In the genomic region with DNA sequence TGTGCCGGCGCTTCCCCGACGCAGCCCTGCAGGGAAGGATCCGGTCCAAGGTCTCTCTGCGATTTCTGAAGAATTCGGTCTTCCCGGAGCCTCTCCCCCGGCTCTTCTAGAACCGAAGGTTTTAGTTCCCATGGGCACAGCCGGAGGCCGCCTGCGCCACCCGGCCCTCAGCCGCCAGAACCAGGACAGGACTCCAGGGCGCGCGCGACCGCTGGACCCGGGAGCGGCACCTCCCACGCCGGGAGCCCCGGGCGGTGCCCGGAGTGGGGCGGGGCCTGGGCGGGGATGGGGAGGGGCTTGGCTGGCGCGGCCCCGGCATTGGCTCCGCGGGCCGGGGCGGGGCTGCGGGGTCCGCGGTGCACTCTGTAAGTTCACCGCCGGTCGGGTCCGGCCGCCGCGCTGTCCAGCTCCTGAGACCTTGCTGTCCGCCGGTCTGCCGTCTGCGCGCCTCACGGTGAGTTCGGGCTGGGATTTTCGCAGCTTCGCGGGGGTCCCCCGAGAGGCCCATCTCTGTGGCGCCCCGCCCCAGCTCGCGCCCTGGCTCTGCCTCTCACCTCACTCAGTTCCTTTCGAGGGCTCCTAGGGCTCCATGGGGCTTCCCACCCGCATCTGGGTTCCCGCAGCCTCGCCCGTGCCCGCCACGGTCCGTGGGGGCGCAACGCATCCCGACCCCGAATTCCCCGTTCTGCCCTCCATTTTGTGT, we compare ENCODE assay signal across 8 cellular contexts. TPM values are rescaled to one million over a fixed set of nuclear protein-coding genes. Genes with fewer than 3 reads are reported as not detected.
A peak's percentile ranks its signal among the peaks of the same experiment; 100 is the strongest.
DNase-seq lines count a peak whose midpoint lies in the region; ATAC-seq and TF ChIP-seq lines count a peak whose summit lies in the region.

A gene with protein sequence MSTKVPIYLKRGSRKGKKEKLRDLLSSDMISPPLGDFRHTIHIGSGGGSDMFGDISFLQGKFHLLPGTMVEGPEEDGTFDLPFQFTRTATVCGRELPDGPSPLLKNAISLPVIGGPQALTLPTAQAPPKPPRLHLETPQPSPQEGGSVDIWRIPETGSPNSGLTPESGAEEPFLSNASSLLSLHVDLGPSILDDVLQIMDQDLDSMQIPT (plus strand): TSS at position 366 of the 703 bp plus-strand sequence. CDS start 6,033 bp downstream, outside the sequence.

- peaks cover 15% of the 10 kb centered on the region for H3K27me3 ChIP-seq in NT2/D1 (ENCODE audit: insufficient read depth, insufficient read length)

- intact Hi-C loops in mucosa of descending colon (cut with DNase I, micrococcal nuclease), result loop anchor here in 1 of 2 donors (2.0 kb wide), 1 partner anchor 40 kb away; no protein-coding TSS in a partner anchor

- DNase-seq in AG08396 (ENCODE audit: low spot score) (peak; percentile 94), NT2/D1 (ENCODE audit: low read depth, low spot score) (peak; percentile 77), activated T-cell treated with anti-CD3 and anti-CD28 coated beads for 4 hours (peak; percentile 68), epithelial cell of prostate (ENCODE audit: low read depth, low spot score) (no peak), mucosa of descending colon (peak; percentile 90 to 96 (median 91))
- DNase-seq in stimulated activated CD8-positive, alpha-beta memory T cell treated with anti-CD3 and anti-CD28 coated beads, Interleukin-4, amount 100 ng/mL, for 1 hour (ENCODE audit: low read depth in 2 of 2, low spot score in 1 of 2), result peak; percentile 44 to 66

- no peaks in the 10 kb centered on the region for H3K9me3 ChIP-seq in NT2/D1 (ENCODE audit: insufficient read depth, low read length)
- no peaks in the 10 kb centered on the region for H3K9me3 ChIP-seq in mucosa of descending colon

- peak within 1 kb of the TSS; percentile 91 for H3K27ac ChIP-seq in epithelial cell of prostate

- H3K36me3 ChIP-seq in NT2/D1 (ENCODE audit: insufficient read depth, insufficient read length, low read length) (peaks cover 15% of the 10 kb centered on the region), mucosa of descending colon (ENCODE audit: low read depth) (no peaks in the 10 kb centered on the region)

- peak within 1 kb of the TSS; percentile 96 for H3K4me3 ChIP-seq in NT2/D1 (ENCODE audit: insufficient read length, low read depth)
- H3K4me3 ChIP-seq in mucosa of descending colon, result peak within 1 kb of the TSS; percentile 81

- H3K4me1 ChIP-seq in NT2/D1 (ENCODE audit: insufficient read depth, insufficient read length), result peaks cover 43% of the 10 kb centered on the region
- peaks cover 23% of the 10 kb centered on the region for H3K4me1 ChIP-seq in mucosa of descending colon (ENCODE audit: low read depth)

- peak within 1 kb of the TSS; percentile 98 for H3K9ac ChIP-seq in NT2/D1 (ENCODE audit: insufficient read length, low read depth)

- peak; percentile 80 for ATAC-seq in GM18909 (IDR thresholded peaks at IDR 0.05; ENCODE audit: poor library complexity, unreplicated experiment)
- ATAC-seq in HG03342 (IDR thresholded peaks at IDR 0.05; ENCODE audit: unreplicated experiment), result peak; percentile 79
- ATAC-seq in mucosa of descending colon, result peak; percentile 90

- no peak for TF ChIP-seq CTCF in mucosa of descending colon (IDR thresholded peaks at IDR 0.05)

RNA-seq across cellular contexts. Expression of the gene that starts here (rescaled TPM):
- 10 to 100 TPM in 2 of 3 donors, 1 to 10 TPM in 1; 7.0 to 27.4 (median 11.6) TPM for total RNA-seq in mucosa of descending colon
